In the genomic region with DNA sequence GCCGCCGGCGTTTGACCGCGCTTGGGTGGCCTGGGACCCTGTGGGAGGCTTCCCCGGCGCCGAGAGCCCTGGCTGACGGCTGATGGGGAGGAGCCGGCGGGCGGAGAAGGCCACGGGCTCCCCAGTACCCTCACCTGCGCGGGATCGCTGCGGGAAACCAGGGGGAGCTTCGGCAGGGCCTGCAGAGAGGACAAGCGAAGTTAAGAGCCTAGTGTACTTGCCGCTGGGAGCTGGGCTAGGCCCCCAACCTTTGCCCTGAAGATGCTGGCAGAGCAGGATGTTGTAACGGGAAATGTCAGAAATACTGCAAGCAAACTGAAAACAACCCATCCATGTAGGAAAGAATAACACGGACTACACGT, we compare ENCODE assay signal across 8 cellular contexts. TPM values are rescaled to one million over a fixed set of nuclear protein-coding genes. Genes with fewer than 3 reads are reported as not detected.
DNase-seq lines count a peak whose midpoint lies in the region; ATAC-seq and TF ChIP-seq lines count a peak whose summit lies in the region.
"Not testable (repeated sequence)": the region's sequence is repeated elsewhere in the genome, so short reads cannot be mapped to it uniquely, and the experiment has no call there.

No MANE protein-coding gene starts in this region.

- ATAC-seq in GM18861 (IDR thresholded peaks at IDR 0.05; ENCODE audit: unreplicated experiment) (peak; percentile 8), HG03354 (IDR thresholded peaks at IDR 0.05; ENCODE audit: poor library complexity, severe bottlenecking, unreplicated experiment) (peak; percentile 41), psoas muscle (peak in 3 of 4 donors; percentile 22 to 56 (median 53))

- TF ChIP-seq RAD21 in liver (IDR thresholded peaks at IDR 0.05): not testable (repeated sequence)

- H3K9ac ChIP-seq in liver (ENCODE audit: low read depth in 1 of 2, low read length in 2 of 2): not testable (repeated sequence)

- H3K36me3 ChIP-seq in WERI-Rb-1; esophagus muscularis mucosa; liver (ENCODE audit: control insufficient read depth in 4 of 4, insufficient read depth in 3 of 4, low read depth in 1 of 4, low read length in 3 of 4); psoas muscle (ENCODE audit: insufficient read depth in 1 of 2, low read depth in 1 of 2); urinary bladder (ENCODE audit: insufficient read depth): not testable (repeated sequence)

- not testable (repeated sequence) for DNase-seq in WERI-Rb-1; astrocyte of the cerebellum (ENCODE audit: low read depth); esophagus muscularis mucosa (ENCODE audit: extremely low spot score); psoas muscle

- peak overlapping the region; percentile 57 for H3K27ac ChIP-seq in WERI-Rb-1
- H3K27ac ChIP-seq in esophagus muscularis mucosa (replicated peaks in 1 of 4): peak overlapping the region; percentile 85 to 88 (median 88)
- peak overlapping the region; percentile 54 to 78 for H3K27ac ChIP-seq in liver (ENCODE audit: low read depth in 1 of 2, low read length in 2 of 2)
- peak overlapping the region; percentile 74 for H3K27ac ChIP-seq in psoas muscle
- H3K27ac ChIP-seq in urinary bladder (ENCODE audit: low read depth): peak overlapping the region; percentile 38

- TF ChIP-seq EP300 in esophagus muscularis mucosa (IDR thresholded peaks at IDR 0.05): not testable (repeated sequence)

- in situ Hi-C loops in astrocyte of the cerebellum (cut with HindIII; ENCODE audit: low sequenced_read_pairs): not testable (repeated sequence)

- not testable (repeated sequence) for TF ChIP-seq CTCF in WERI-Rb-1 (IDR thresholded peaks at IDR 0.05; ENCODE audit: low read depth, low read length); astrocyte of the cerebellum (IDR thresholded peaks at IDR 0.05; ENCODE audit: low read depth, low read length, missing control alignments); esophagus muscularis mucosa (IDR thresholded peaks at IDR 0.05); liver (IDR thresholded peaks at IDR 0.05; ENCODE audit: low read depth, low read length, missing input control); psoas muscle (IDR thresholded peaks at IDR 0.05)

- H3K4me1 ChIP-seq in esophagus muscularis mucosa; liver (ENCODE audit: control insufficient read depth in 4 of 4, insufficient read depth in 4 of 4, low read length in 3 of 4); psoas muscle; urinary bladder (ENCODE audit: insufficient read depth): not testable (repeated sequence)

- TF ChIP-seq POLR2A in esophagus muscularis mucosa (IDR thresholded peaks at IDR 0.05; ENCODE audit: low read depth): not testable (repeated sequence)

- intact Hi-C loops in esophagus muscularis mucosa (cut with DNase I); psoas muscle (cut with DNase I): not testable (repeated sequence)

- WGBS in esophagus muscularis mucosa: 0% methylated on average over 2 of the region's 23 CpGs
- 2% methylated on average over 3 of the region's 23 CpGs for WGBS in liver
- 0 to 12% (median 0%) methylated on average over 2 to 3 of the region's 23 CpGs for WGBS in psoas muscle, 3 donors
- 1% methylated on average over 3 of the region's 23 CpGs for WGBS in urinary bladder

- H3K27me3 ChIP-seq in WERI-Rb-1 (ENCODE audit: insufficient read depth, low read depth, severe bottlenecking); esophagus muscularis mucosa; liver (ENCODE audit: control insufficient read depth in 4 of 4, insufficient read depth in 4 of 4, low read length in 3 of 4); psoas muscle (ENCODE audit: insufficient read depth in 3 of 3, low read length in 2 of 3): not testable (repeated sequence)

- H3K4me3 ChIP-seq in WERI-Rb-1 (ENCODE audit: low read depth, low read length): peak overlapping the region; percentile 34
- peak overlapping the region; percentile 32 for H3K4me3 ChIP-seq in astrocyte of the cerebellum (ENCODE audit: low read depth, low read length)
- peak overlapping the region; percentile 56 to 80 (median 64) for H3K4me3 ChIP-seq in esophagus muscularis mucosa
- H3K4me3 ChIP-seq in liver (ENCODE audit: low read depth in 1 of 3, low read length in 3 of 3): peak overlapping the region in 1 of 3 donors; percentile 66
- peak overlapping the region; percentile 65 for H3K4me3 ChIP-seq in psoas muscle
- peak overlapping the region; percentile 66 for H3K4me3 ChIP-seq in urinary bladder (ENCODE audit: low read depth, low read length)

- not testable (repeated sequence) for H3K9me3 ChIP-seq in WERI-Rb-1 (ENCODE audit: severe bottlenecking); esophagus muscularis mucosa; liver (ENCODE audit: control insufficient read depth in 4 of 4, low read length in 3 of 4); psoas muscle

RNA-seq across cellular contexts. Expression of gene GOLGA8M, which starts 26.0 kb away (rescaled TPM):
- total RNA-seq in esophagus muscularis mucosa (1 to 10 TPM in 1 of 4 donors, under 1 TPM in 1, not detected in 2; 0.71 to 1.7 TPM), liver (1 to 10 TPM in 1 of 2 donors, under 1 TPM in 1; 0.75 to 4.4 TPM), psoas muscle (under 1 TPM; 0.38 to 0.79 (median 0.51) TPM), urinary bladder (2.1 TPM)
- polyA plus RNA-seq in liver (1 to 10 TPM; 1.0 to 1.3 TPM), psoas muscle (under 1 TPM in 2 of 3 donors, not detected in 1; 0.05 to 0.14 TPM), urinary bladder (0.38 TPM)
